Comparison of ENCODE assay signal across 14 cellular contexts in genomic region chr7:148664319-148664718, GRCh38. TPM values are rescaled to one million over a fixed set of nuclear protein-coding genes. Genes with fewer than 3 reads are reported as not detected.
A peak's percentile ranks its signal among the peaks of the same experiment; 100 is the strongest.
DNase-seq lines count a peak whose midpoint lies in the region; ATAC-seq, FAIRE-seq and TF ChIP-seq lines count a peak whose summit lies in the region.
"Had no signal": no experiment of that assay in that cellular context is flagged by ENCODE, and none has a peak within 500 bp of the region (broad histone marks: within the 10 kb centered on the region; RNA-seq: fewer than 3 reads in every experiment).

No MANE protein-coding gene starts in this region.

- H3K14ac ChIP-seq in mesenchymal stem cell (ENCODE audit: low read length in 2 of 2): no peak overlapping the region

- H3K4me3 ChIP-seq in SK-N-SH (ENCODE audit: low read depth in 2 of 2, low read length in 1 of 2): no peak overlapping the region
- peak overlapping the region in 1 of 2 experiments; percentile 30 for H3K4me3 ChIP-seq in mesenchymal stem cell (ENCODE audit: insufficient read depth in 1 of 2, low read depth in 1 of 2, low read length in 2 of 2)

- H4K20me1 ChIP-seq in SK-N-SH (ENCODE audit: insufficient read depth): no peaks in the 10 kb centered on the region

- WGBS in SK-N-SH (ENCODE audit: low lambda C conversion rate): 66% methylated on average over 6 of the region's 6 CpGs
- 58% methylated on average over 6 of the region's 6 CpGs for WGBS in mesenchymal stem cell

- no peak overlapping the region for H2AFZ ChIP-seq in SK-N-SH (ENCODE audit: low read depth)
- no peak overlapping the region for H2AFZ ChIP-seq in mesenchymal stem cell (ENCODE audit: low read depth, low read length)

- H3K27ac ChIP-seq in SK-N-SH (ENCODE audit: low read depth in 2 of 2, low read length in 1 of 2) (no peak overlapping the region), mesenchymal stem cell (ENCODE audit: low read length, poor library complexity, severe bottlenecking) (no peak overlapping the region)
- H3K27ac ChIP-seq: 22Rv1 had no signal

- no peak for TF ChIP-seq EP300 in SK-N-SH (IDR thresholded peaks at IDR 0.05; ENCODE audit: borderline replicate concordance in 1 of 2, low read depth in 1 of 2, low read length in 1 of 2)

- no peaks in the 10 kb centered on the region for H3K9me2 ChIP-seq in SK-N-SH

- no peak overlapping the region for H3K27ac Mint-ChIP-seq in progenitor cell of endocrine pancreas
- H3K27ac Mint-ChIP-seq: activated CD8-positive, alpha-beta T cell treated with anti-CD3 and anti-CD28 coated beads for 36 hours; naive B cell had no signal

- H3K4me2 ChIP-seq in SK-N-SH (no peak overlapping the region), mesenchymal stem cell (ENCODE audit: low read length, poor library complexity, severe bottlenecking) (no peak overlapping the region)

- H3K9me3 Mint-ChIP-seq in progenitor cell of endocrine pancreas (ENCODE audit: low read depth): peaks cover 3% of the 10 kb centered on the region
- H3K9me3 Mint-ChIP-seq: activated CD8-positive, alpha-beta T cell treated with anti-CD3 and anti-CD28 coated beads for 36 hours; naive B cell had no signal

- in situ Hi-C loops in GM13976 (cut with MboI; ENCODE audit: low sequenced_read_pairs, unreplicated experiment): no loop called here

- no peak for FAIRE-seq in RCC 7860 (lab: Jason Lieb, UNC)

- H3F3A ChIP-seq in SK-N-SH (replicated peaks; ENCODE audit: insufficient read depth): no peaks in the 10 kb centered on the region

- H2BK12ac ChIP-seq in mesenchymal stem cell (ENCODE audit: low read length in 2 of 2): no peak overlapping the region

- H3K18ac ChIP-seq in mesenchymal stem cell (ENCODE audit: low read depth in 1 of 2, low read length in 2 of 2): no peak overlapping the region

- H3K4me1 ChIP-seq in SK-N-SH (ENCODE audit: control insufficient read depth in 1 of 2, insufficient read depth in 2 of 2, low read depth in 1 of 2, low read length in 1 of 2) (no peaks in the 10 kb centered on the region), mesenchymal stem cell (ENCODE audit: control insufficient read depth, insufficient read depth, low read depth, low read length) (peaks cover 1% of the 10 kb centered on the region)

- H3K4me3 Mint-ChIP-seq in progenitor cell of endocrine pancreas (ENCODE audit: low read depth): no peak overlapping the region
- H3K4me3 Mint-ChIP-seq: activated CD8-positive, alpha-beta T cell treated with anti-CD3 and anti-CD28 coated beads for 36 hours; naive B cell had no signal

- ATAC-seq in SK-N-SH treated with all-trans-retinoic acid at 6 μM for 48 hours: peak; percentile 40; the same call in 1 of the 3 replicates
- ATAC-seq in HG03196 (IDR thresholded peaks at IDR 0.05; ENCODE audit: unreplicated experiment): no peak
- ATAC-seq: activated CD8-positive, alpha-beta T cell treated with anti-CD3 and anti-CD28 coated beads for 36 hours had no signal

- TF ChIP-seq RAD21 in SK-N-SH (IDR thresholded peaks at IDR 0.05; ENCODE audit: low read length): no peak

- no peak for DNase-seq in SK-N-SH
- DNase-seq in fibroblast of peridontal ligament (ENCODE audit: extremely low read depth): peak; percentile 76
- peak; percentile 6 for DNase-seq in mesenchymal stem cell
- DNase-seq in GM13976 (ENCODE audit: low spot score): no peak
- DNase-seq in RCC 7860 (ENCODE audit: low spot score): no peak
- DNase-seq in progenitor cell of endocrine pancreas (ENCODE audit: low spot score, unreplicated experiment): no peak
- DNase-seq: activated CD8-positive, alpha-beta T cell treated with anti-CD3 and anti-CD28 coated beads for 36 hours; activated effector memory CD4-positive, alpha-beta T cell treated with anti-CD3 and anti-CD28 coated beads, Interleukin-2, amount 50 U/mL, for 16 hours; KG1; naive B cell; NCI-H526 treated with DMSO at 0.1 percent for 48 hours had no signal

- no peaks in the 10 kb centered on the region for H3K27me3 Mint-ChIP-seq in progenitor cell of endocrine pancreas
- H3K27me3 Mint-ChIP-seq: activated CD8-positive, alpha-beta T cell treated with anti-CD3 and anti-CD28 coated beads for 36 hours had no signal

- no peak overlapping the region for H3K23ac ChIP-seq in mesenchymal stem cell (ENCODE audit: low read length in 2 of 2)

- H2BK15ac ChIP-seq in mesenchymal stem cell (ENCODE audit: low read depth, poor library complexity, severe bottlenecking): peak overlapping the region; percentile 52

- no peak overlapping the region for H2AK5ac ChIP-seq in mesenchymal stem cell (ENCODE audit: low read length, severe bottlenecking)

- no peak overlapping the region for H4K91ac ChIP-seq in mesenchymal stem cell (ENCODE audit: low read length)

- no peak overlapping the region for H4K8ac ChIP-seq in mesenchymal stem cell (ENCODE audit: low read length)

- H3K79me1 ChIP-seq in mesenchymal stem cell (replicated peaks; ENCODE audit: low read length, poor library complexity, severe bottlenecking): no peaks in the 10 kb centered on the region

- no peaks in the 10 kb centered on the region for H3K36me3 ChIP-seq in SK-N-SH (replicated peaks in 1 of 2; ENCODE audit: control insufficient read depth in 1 of 2, insufficient read depth in 2 of 2, low read length in 1 of 2)
- H3K36me3 ChIP-seq in mesenchymal stem cell (ENCODE audit: control insufficient read depth in 1 of 2, insufficient read depth in 2 of 2, low read depth in 1 of 2, low read length in 2 of 2): no peaks in the 10 kb centered on the region

- CTCF ChIA-PET in SK-N-SH (lab: Yijun Ruan, JAX): no interaction called here

- H3K27me3 ChIP-seq in SK-N-SH (ENCODE audit: insufficient read depth): no peaks in the 10 kb centered on the region
- H3K27me3 ChIP-seq in mesenchymal stem cell (ENCODE audit: control insufficient read depth in 1 of 2, insufficient read depth in 1 of 2, low read length in 2 of 2): no peaks in the 10 kb centered on the region

- H3K9ac ChIP-seq in SK-N-SH: no peak overlapping the region
- H3K9ac ChIP-seq in mesenchymal stem cell (ENCODE audit: low read length): peak overlapping the region; percentile 54

- H2BK120ac ChIP-seq in mesenchymal stem cell (ENCODE audit: low read depth, low read length): no peak overlapping the region

- TF ChIP-seq CTCF in SK-N-SH (IDR thresholded peaks at IDR 0.05): no peak
- TF ChIP-seq CTCF in GM13976 (IDR thresholded peaks at IDR 0.05; ENCODE audit: borderline replicate concordance, control extremely low read depth, extremely low read depth, insufficient read depth, missing control alignments): no peak
- no peak for TF ChIP-seq CTCF in progenitor cell of endocrine pancreas (IDR thresholded peaks at IDR 0.05; ENCODE audit: unreplicated experiment)

- no peaks in the 10 kb centered on the region for H3K79me2 ChIP-seq in SK-N-SH (ENCODE audit: insufficient read depth)

- no peaks in the 10 kb centered on the region for H3K36me3 Mint-ChIP-seq in progenitor cell of endocrine pancreas (ENCODE audit: insufficient read depth)
- H3K36me3 Mint-ChIP-seq: naive B cell had no signal

- POLR2A ChIA-PET in SK-N-SH (lab: Yijun Ruan, JAX): no interaction called here

- H3K9me3 ChIP-seq in SK-N-SH: no peaks in the 10 kb centered on the region
- no peaks in the 10 kb centered on the region for H3K9me3 ChIP-seq in mesenchymal stem cell (ENCODE audit: control insufficient read depth, low read length)

- H3K4ac ChIP-seq in mesenchymal stem cell (ENCODE audit: low read depth in 1 of 2, low read length in 2 of 2): no peak overlapping the region

- H3K4me1 Mint-ChIP-seq in progenitor cell of endocrine pancreas (ENCODE audit: low read depth): no peaks in the 10 kb centered on the region
- H3K4me1 Mint-ChIP-seq: naive B cell had no signal

- no peak overlapping the region for H2BK5ac ChIP-seq in mesenchymal stem cell (ENCODE audit: low read depth, low read length, poor library complexity, severe bottlenecking)

TF ChIP-seq in SK-N-SH treated with all-trans-retinoic acid at 6 μM for 48 hours, 23 proteins besides CTCF, POLR2A, EP300 and RAD21 (continues in another document):
- TF ChIP-seq ZC3H10 (CRISPR knock-in tag; IDR thresholded peaks at IDR 0.05) (no peak), ZNF8 (CRISPR knock-in tag; IDR thresholded peaks at IDR 0.05) (no peak), RARB (CRISPR knock-in tag; IDR thresholded peaks at IDR 0.05) (no peak), SNAI2 (CRISPR knock-in tag; IDR thresholded peaks at IDR 0.05) (no peak), ZNF565 (CRISPR knock-in tag; conservative IDR thresholded peaks at IDR 0.05; ENCODE audit: low read depth) (no peak), GLIS3 (CRISPR knock-in tag; IDR thresholded peaks at IDR 0.05) (no peak), ZFP30 (CRISPR knock-in tag; IDR thresholded peaks at IDR 0.05) (no peak)

TF ChIP-seq in SK-N-SH, 30 proteins besides CTCF, POLR2A, EP300 and RAD21:
- no peak for TF ChIP-seq POLR2AphosphoS5 (IDR thresholded peaks at IDR 0.05; ENCODE audit: low read depth, low read length)
- TF ChIP-seq FOSL2 (IDR thresholded peaks at IDR 0.05; ENCODE audit: borderline replicate concordance, low read depth): no peak
- no peak for TF ChIP-seq NFIC (IDR thresholded peaks at IDR 0.05; ENCODE audit: borderline replicate concordance)
- TF ChIP-seq FOXJ3 (CRISPR knock-in tag; IDR thresholded peaks at IDR 0.05): no peak
- no peak for TF ChIP-seq CHD2 (IDR thresholded peaks at IDR 0.05; ENCODE audit: low read length, partially characterized antibody)
- TF ChIP-seq EZH2phosphoT487 (IDR thresholded peaks at IDR 0.05; ENCODE audit: borderline replicate concordance, low read depth): no peak
- TF ChIP-seq RFX5 (IDR thresholded peaks at IDR 0.05; ENCODE audit: low read length): no peak
- TF ChIP-seq SIN3A (IDR thresholded peaks at IDR 0.05; ENCODE audit: borderline replicate concordance, low read depth, low read length): no peak
- TF ChIP-seq USF1 (IDR thresholded peaks at IDR 0.05; ENCODE audit: borderline replicate concordance, low read depth): no peak

RNA-seq across cellular contexts. Expression of gene CUL1, which starts 34.4 kb away (rescaled TPM):
- 45.2 and 50.0 TPM in 2 replicates for polyA plus RNA-seq in SK-N-SH (2012; rRNA removed)
- polyA plus RNA-seq in SK-N-SH (2012; cell fraction: cytosol; rRNA removed): 56.0 and 56.7 TPM in 2 replicates
- 30.2 and 49.4 TPM in 2 replicates for polyA plus RNA-seq in SK-N-SH (2012; cell fraction: nucleus; rRNA removed)
- 30.7 TPM for polyA plus RNA-seq in mesenchymal stem cell (2013, experiment 1 of 2)
- 31.0 TPM for polyA plus RNA-seq in mesenchymal stem cell (2013, experiment 2 of 2)
- total RNA-seq in progenitor cell of endocrine pancreas: 58.8 and 58.9 TPM in 2 replicates

Comparison
In these comparisons a context has a peak if more than half of its experiments do, and no peak if none do; other contexts are left out.
1. DNase-seq: peak in fibroblast of peridontal ligament (single experiment) and mesenchymal stem cell (single experiment); none in SK-N-SH (single experiment), GM13976 (single experiment), RCC 7860 (single experiment) and progenitor cell of endocrine pancreas (single experiment).